Comparison of ENCODE assay signal across 9 cellular contexts in genomic region chr13:101916108-101916757, GRCh38.
A peak's percentile ranks its signal among the peaks of the same experiment; 100 is the strongest.
DNase-seq lines count a peak whose midpoint lies in the region; ATAC-seq lines count a peak whose summit lies in the region.
"Had no signal": no experiment of that assay in that cellular context is flagged by ENCODE, and none has a peak within 500 bp of the region (broad histone marks: within the 10 kb centered on the region; RNA-seq: fewer than 3 reads in every experiment).

No MANE protein-coding gene starts in this region.

- no peak overlapping the region for H3K4me3 Mint-ChIP-seq in activated T-helper 1 cell treated with anti-CD3 and anti-CD28 coated beads, Interleukin-12 subunit alpha, Interleukin-12 subunit beta, Interleukin-2, Interleukin-4 antibody, amounts not matched to agents 30 ng/mL and 10 ng/mL and 1 ng/mL, durations not matched to agents 14 hours and 24 hours and 36 hours
- H3K4me3 Mint-ChIP-seq: B cell had no signal

- ATAC-seq in left cardiac atrium = peak; percentile 71 to 74

- no peaks in the 10 kb centered on the region for H3K36me3 ChIP-seq in skeletal muscle satellite cell (ENCODE audit: insufficient read depth, low read length)

- intact Hi-C loops in left cardiac atrium (cut with DNase I) = loop anchor here (5.0 kb wide), 1 partner anchor 129 kb away; no protein-coding TSS in a partner anchor
- intact Hi-C loops in activated T-helper 1 cell treated with anti-CD3 and anti-CD28 coated beads, Interleukin-12 subunit alpha, Interleukin-12 subunit beta, Interleukin-2, Interleukin-4 antibody, amounts not matched to agents 30 ng/mL and 10 ng/mL and 1 ng/mL, durations not matched to agents 14 hours and 24 hours and 36 hours (cut with micrococcal nuclease) = no loop called here

- peaks cover 46% of the 10 kb centered on the region for H3K27me3 Mint-ChIP-seq in activated T-helper 1 cell treated with anti-CD3 and anti-CD28 coated beads, Interleukin-12 subunit alpha, Interleukin-12 subunit beta, Interleukin-2, Interleukin-4 antibody, amounts not matched to agents 30 ng/mL and 10 ng/mL and 1 ng/mL, durations not matched to agents 14 hours and 24 hours and 36 hours (ENCODE audit: insufficient read depth)

- no peaks in the 10 kb centered on the region for H3K9me3 Mint-ChIP-seq in activated T-helper 1 cell treated with anti-CD3 and anti-CD28 coated beads, Interleukin-12 subunit alpha, Interleukin-12 subunit beta, Interleukin-2, Interleukin-4 antibody, amounts not matched to agents 30 ng/mL and 10 ng/mL and 1 ng/mL, durations not matched to agents 14 hours and 24 hours and 36 hours

- peaks cover 87% of the 10 kb centered on the region for H3K27me3 ChIP-seq in skeletal muscle satellite cell (ENCODE audit: control insufficient read depth, insufficient read depth, low read length)

- DNase-seq in NCI-H1417 (lab: John Stamatoyannopoulos, UW) (peak; percentile 85 to 92 (median 90)), NCI-H1417 treated with DMSO at 0.1 percent for 48 hours (lab: John Stamatoyannopoulos, UW) (no peak), SK-N-DZ (ENCODE audit: low spot score) (peak; percentile 74), left cardiac atrium (peak; percentile 42), activated T-cell treated with anti-CD3 and anti-CD28 coated beads for 4 hours (no peak), cortex of kidney (lab: John Stamatoyannopoulos, UW) (no peak)
- DNase-seq in activated T-helper 1 cell treated with anti-CD3 and anti-CD28 coated beads, Interleukin-12 subunit alpha, Interleukin-12 subunit beta, Interleukin-2, Interleukin-4 antibody, amounts not matched to agents 30 ng/mL and 10 ng/mL and 1 ng/mL, durations not matched to agents 14 hours and 24 hours and 36 hours (ENCODE audit: low spot score) = no peak

- H3K9me3 ChIP-seq in skeletal muscle satellite cell (replicated peaks; ENCODE audit: low read length) = no peaks in the 10 kb centered on the region

- H3K27ac Mint-ChIP-seq in activated T-helper 1 cell treated with anti-CD3 and anti-CD28 coated beads, Interleukin-12 subunit alpha, Interleukin-12 subunit beta, Interleukin-2, Interleukin-4 antibody, amounts not matched to agents 30 ng/mL and 10 ng/mL and 1 ng/mL, durations not matched to agents 14 hours and 24 hours and 36 hours = no peak overlapping the region
- H3K27ac Mint-ChIP-seq: B cell had no signal

- H3K4me2 ChIP-seq in skeletal muscle satellite cell (ENCODE audit: low read length) = peak overlapping the region; percentile 69

- peak overlapping the region; percentile 37 for H3K4me3 ChIP-seq in skeletal muscle satellite cell (ENCODE audit: low read length)

- peaks cover 12% of the 10 kb centered on the region for H3K4me1 ChIP-seq in skeletal muscle satellite cell (ENCODE audit: control insufficient read depth, insufficient read depth, low read length)

- no peaks in the 10 kb centered on the region for H3K4me1 Mint-ChIP-seq in activated T-helper 1 cell treated with anti-CD3 and anti-CD28 coated beads, Interleukin-12 subunit alpha, Interleukin-12 subunit beta, Interleukin-2, Interleukin-4 antibody, amounts not matched to agents 30 ng/mL and 10 ng/mL and 1 ng/mL, durations not matched to agents 14 hours and 24 hours and 36 hours (ENCODE audit: low read depth)
- H3K4me1 Mint-ChIP-seq: B cell had no signal

- H3K9ac ChIP-seq in skeletal muscle satellite cell (ENCODE audit: low read depth, low read length) = no peak overlapping the region

- no peaks in the 10 kb centered on the region for H3K36me3 Mint-ChIP-seq in activated T-helper 1 cell treated with anti-CD3 and anti-CD28 coated beads, Interleukin-12 subunit alpha, Interleukin-12 subunit beta, Interleukin-2, Interleukin-4 antibody, amounts not matched to agents 30 ng/mL and 10 ng/mL and 1 ng/mL, durations not matched to agents 14 hours and 24 hours and 36 hours (ENCODE audit: low read depth)

Comparison
In these comparisons a context has a peak if more than half of its experiments do, and no peak if none do; other contexts are left out.
1. DNase-seq: peak in NCI-H1417 (3 of 3), SK-N-DZ (single experiment) and left cardiac atrium (single experiment); none in NCI-H1417 treated with DMSO at 0.1 percent for 48 hours (single experiment), activated T-cell treated with anti-CD3 and anti-CD28 coated beads for 4 hours (single experiment), activated T-helper 1 cell treated with anti-CD3 and anti-CD28 coated beads, Interleukin-12 subunit alpha, Interleukin-12 subunit beta, Interleukin-2, Interleukin-4 antibody, amounts not matched to agents 30 ng/mL and 10 ng/mL and 1 ng/mL, durations not matched to agents 14 hours and 24 hours and 36 hours (single experiment) and cortex of kidney (single experiment).